ENCODE assay signal across 1 cellular context in genomic region chr17:48633266-48633816, GRCh38.
TF ChIP-seq lines count a peak whose summit lies in the region.

No MANE protein-coding gene starts in this region.

TF ChIP-seq in endothelial cell of umbilical vein, 7 proteins besides CTCF, POLR2A, EP300 and RAD21:
- TF ChIP-seq, protein P1, sequence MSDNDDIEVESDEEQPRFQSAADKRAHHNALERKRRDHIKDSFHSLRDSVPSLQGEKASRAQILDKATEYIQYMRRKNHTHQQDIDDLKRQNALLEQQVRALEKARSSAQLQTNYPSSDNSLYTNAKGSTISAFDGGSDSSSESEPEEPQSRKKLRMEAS (IDR thresholded peaks at IDR 0.05; ENCODE audit: insufficient read depth, insufficient read length) = no peak
- no peak for TF ChIP-seq FOS (IDR thresholded peaks at IDR 0.05; ENCODE audit: borderline replicate concordance, insufficient read depth, low read length)
- no peak for TF ChIP-seq EZH2 (IDR thresholded peaks at IDR 0.05; ENCODE audit: borderline replicate concordance, low read depth, low read length, severe bottlenecking)
- no peak for TF ChIP-seq GATA2 (IDR thresholded peaks at IDR 0.05; ENCODE audit: insufficient read depth, insufficient read length, low read depth, low read length)
- TF ChIP-seq POLR2AphosphoS5 (IDR thresholded peaks at IDR 0.05; ENCODE audit: insufficient read depth, low read depth, low read length) = no peak
- no peak for TF ChIP-seq JUN (IDR thresholded peaks at IDR 0.05; ENCODE audit: borderline replicate concordance, insufficient read depth, insufficient read length, low read depth)
- TF ChIP-seq MYC (IDR thresholded peaks at IDR 0.05; ENCODE audit: low read depth, low read length) = no peak
